Comparison of ENCODE assay signal across 16 cellular contexts in the genomic region with DNA sequence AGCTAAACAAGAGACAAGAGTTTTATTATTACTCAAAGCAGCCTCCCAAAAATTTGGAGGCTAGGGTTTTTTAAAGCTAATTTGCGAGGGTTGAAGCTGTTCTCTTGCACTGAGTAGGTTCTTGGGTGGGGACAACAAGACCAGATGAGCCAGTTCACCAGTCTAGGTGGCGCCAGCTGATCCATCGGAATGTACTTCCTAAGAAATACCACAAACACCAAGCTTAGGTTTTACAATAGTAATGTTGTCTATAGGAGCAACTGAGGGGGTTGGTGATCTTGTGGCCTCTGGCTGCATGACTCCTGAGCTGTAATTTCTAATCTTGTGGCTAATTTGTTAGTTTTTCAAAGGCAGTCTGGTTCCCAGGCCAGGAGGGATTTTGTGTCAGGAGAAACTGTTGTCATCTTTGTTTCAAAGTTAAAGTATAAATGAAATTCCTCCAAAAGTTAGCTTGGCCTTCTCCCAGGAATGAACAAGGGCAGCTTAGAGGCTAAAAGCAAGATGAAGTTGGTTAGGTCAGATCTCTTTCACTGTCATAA.
DNase-seq lines count a peak whose midpoint lies in the region; ATAC-seq, FAIRE-seq and TF ChIP-seq lines count a peak whose summit lies in the region.
"Had no signal": no experiment of that assay in that cellular context is flagged by ENCODE, and none has a peak within 500 bp of the region (broad histone marks: within the 10 kb centered on the region; RNA-seq: fewer than 3 reads in every experiment).

No MANE protein-coding gene starts in this region.

- BruUV-seq in mammary epithelial cell (replicated peaks; lab: Mats Ljungman, UMichigan) (no TSS peak), MCF 10A (replicated peaks; lab: Mats Ljungman, UMichigan) (no TSS peak)

- H3K9me2 ChIP-seq in hepatocyte (replicated peaks; ENCODE audit: insufficient read depth), result no peaks in the 10 kb centered on the region

- H3K36me3 Mint-ChIP-seq in MCF 10A (ENCODE audit: insufficient read depth, unreplicated experiment), result no peaks in the 10 kb centered on the region
- no peaks in the 10 kb centered on the region for H3K36me3 Mint-ChIP-seq in astrocyte (ENCODE audit: low read depth, unreplicated experiment)
- H3K36me3 Mint-ChIP-seq: activated naive CD8-positive, alpha-beta T cell had no signal

- H3K9me3 Mint-ChIP-seq in MCF 10A (ENCODE audit: unreplicated experiment) (no peaks in the 10 kb centered on the region), astrocyte (ENCODE audit: unreplicated experiment) (peaks cover 2% of the 10 kb centered on the region)

- H3K27ac ChIP-seq in mammary epithelial cell (ENCODE audit: insufficient read depth, low read depth, low read length) (peak overlapping the region; percentile 22), astrocyte (ENCODE audit: low read depth, low read length) (peak overlapping the region; percentile 34), hepatocyte (peak overlapping the region; percentile 76)
- H3K27ac ChIP-seq: dorsolateral prefrontal cortex, heart right ventricle, ovary had no signal

- H3K4me2 ChIP-seq in mammary epithelial cell (ENCODE audit: insufficient read depth, low read depth, low read length), result peak overlapping the region; percentile 48
- peak overlapping the region; percentile 44 for H3K4me2 ChIP-seq in astrocyte (ENCODE audit: low read length)
- no peak overlapping the region for H3K4me2 ChIP-seq in hepatocyte

- in situ Hi-C loops in mammary epithelial cell (cut with MboI; ENCODE audit: low sequenced_read_pairs in 2 of 2), result no loop called here

- H3K36me3 ChIP-seq in mammary epithelial cell (ENCODE audit: insufficient read depth, low read length), result no peaks in the 10 kb centered on the region
- no peaks in the 10 kb centered on the region for H3K36me3 ChIP-seq in astrocyte (ENCODE audit: insufficient read depth, low read length)
- H3K36me3 ChIP-seq in hepatocyte (replicated peaks; ENCODE audit: insufficient read depth, low read depth), result no peaks in the 10 kb centered on the region
- H3K36me3 ChIP-seq: heart right ventricle, ovary had no signal

- H2AFZ ChIP-seq in mammary epithelial cell (ENCODE audit: low read depth, low read length), result peak overlapping the region; percentile 63
- peak overlapping the region; percentile 40 for H2AFZ ChIP-seq in astrocyte (ENCODE audit: low read depth, low read length)
- no peak overlapping the region for H2AFZ ChIP-seq in hepatocyte

- no peaks in the 10 kb centered on the region for H3K4me1 Mint-ChIP-seq in MCF 10A (ENCODE audit: insufficient read depth, unreplicated experiment)
- H3K4me1 Mint-ChIP-seq in astrocyte (ENCODE audit: low read depth, unreplicated experiment), result peaks cover 9% of the 10 kb centered on the region

- CTCF ChIA-PET in mammary epithelial cell (lab: Charles Lee; ENCODE audit: low non-redundant PET) (interaction anchor here (0.6 to 0.7 kb wide), 3 partner anchors 8 to 52 kb away, joined by 3 to 5 read pairs (median 5); no protein-coding TSS in a partner anchor), MCF 10A (lab: Yijun Ruan, JAX) (interaction anchor here (0.5 to 1.8 kb wide), 7 partner anchors 21 to 569 kb away, joined by 3 to 10 read pairs (median 4); no protein-coding TSS in a partner anchor)

- H3K9me3 ChIP-seq in mammary epithelial cell (replicated peaks; ENCODE audit: insufficient read depth, low read length), result peaks cover 6% of the 10 kb centered on the region
- H3K9me3 ChIP-seq in astrocyte (ENCODE audit: insufficient read depth, low read depth, low read length), result peaks cover 3% of the 10 kb centered on the region
- H3K9me3 ChIP-seq in hepatocyte (ENCODE audit: low read depth), result no peaks in the 10 kb centered on the region
- H3K9me3 ChIP-seq: ovary had no signal

- H3K27ac Mint-ChIP-seq in MCF 10A (ENCODE audit: low read depth, unreplicated experiment), result no peak overlapping the region
- peak overlapping the region; percentile 56 for H3K27ac Mint-ChIP-seq in astrocyte (ENCODE audit: unreplicated experiment)
- H3K27ac Mint-ChIP-seq: activated naive CD8-positive, alpha-beta T cell had no signal

- TF ChIP-seq CTCF in mammary epithelial cell (conservative IDR thresholded peaks at IDR 0.05 in 1 of 2, IDR thresholded peaks at IDR 0.05 in 1 of 2; ENCODE audit: extremely low read depth in 1 of 2, insufficient read depth in 1 of 2, low read depth in 1 of 2, low read length in 2 of 2) (no peak), MCF 10A (IDR thresholded peaks at IDR 0.05; ENCODE audit: unreplicated experiment) (no peak), astrocyte (IDR thresholded peaks at IDR 0.05; ENCODE audit: insufficient read depth, low read depth, low read length) (no peak), hepatocyte (IDR thresholded peaks at IDR 0.05; ENCODE audit: poor library complexity) (no peak)

- FAIRE-seq in astrocyte (lab: Jason Lieb, UNC), result peak; percentile 66
- FAIRE-seq: A204.1 had no signal

- H3K4me1 ChIP-seq in mammary epithelial cell (ENCODE audit: insufficient read depth, low read length) (peaks cover 37% of the 10 kb centered on the region), astrocyte (ENCODE audit: insufficient read depth, low read length) (peaks cover 13% of the 10 kb centered on the region), hepatocyte (ENCODE audit: insufficient read depth) (peaks cover 18% of the 10 kb centered on the region)
- H3K4me1 ChIP-seq: heart right ventricle had no signal

- POLR2A ChIA-PET in MCF 10A (lab: Yijun Ruan, JAX), result interaction anchor here (0.6 to 0.7 kb wide), 2 partner anchors 14 to 15 kb away, joined by 3 read pairs; no protein-coding TSS in a partner anchor

- no peak for ATAC-seq in HG03135 (IDR thresholded peaks at IDR 0.05; ENCODE audit: unreplicated experiment)
- ATAC-seq in GM21423 (IDR thresholded peaks at IDR 0.05; ENCODE audit: unreplicated experiment), result no peak
- ATAC-seq: heart right ventricle had no signal

- DNase-seq in mammary epithelial cell, result peak; percentile 71
- DNase-seq in MCF 10A (ENCODE audit: unreplicated experiment), result no peak
- DNase-seq in astrocyte (ENCODE audit: low read depth), result peak; percentile 63
- DNase-seq in hepatocyte (ENCODE audit: low spot score), result no peak
- no peak for DNase-seq in activated naive CD4-positive, alpha-beta T cell (lab: John Stamatoyannopoulos, UW)
- DNase-seq in NCI-H774 (lab: John Stamatoyannopoulos, UW), result no peak
- DNase-seq: dorsolateral prefrontal cortex, heart right ventricle, NCI-H1417, NCI-H510A treated with DMSO at 0.1 percent for 48 hours, ovary, Right ventricle myocardium superior had no signal

- dilution Hi-C loops in mammary epithelial cell (cut with HindIII; ENCODE audit: low sequenced_read_pairs), result no loop called here

- no peak overlapping the region for H3K4me3 Mint-ChIP-seq in MCF 10A (ENCODE audit: unreplicated experiment)
- no peak overlapping the region for H3K4me3 Mint-ChIP-seq in astrocyte (ENCODE audit: unreplicated experiment)
- H3K4me3 Mint-ChIP-seq: activated naive CD8-positive, alpha-beta T cell had no signal

- intact Hi-C loops in mammary epithelial cell (cut with micrococcal nuclease), result no loop called here
- intact Hi-C loops in MCF 10A (cut with micrococcal nuclease), result no loop called here

- no peak overlapping the region for H3K9ac ChIP-seq in mammary epithelial cell (ENCODE audit: insufficient read depth, low read length)
- H3K9ac ChIP-seq in astrocyte (ENCODE audit: low read length), result peak overlapping the region; percentile 16

- H3K27me3 ChIP-seq in mammary epithelial cell (ENCODE audit: insufficient read depth, low read length) (no peaks in the 10 kb centered on the region), astrocyte (ENCODE audit: insufficient read depth, low read length) (no peaks in the 10 kb centered on the region), hepatocyte (no peaks in the 10 kb centered on the region)
- H3K27me3 ChIP-seq: dorsolateral prefrontal cortex, heart right ventricle, ovary had no signal

- H4K20me1 ChIP-seq in mammary epithelial cell (ENCODE audit: insufficient read depth, low read length) (no peaks in the 10 kb centered on the region), astrocyte (ENCODE audit: insufficient read depth, low read length) (no peaks in the 10 kb centered on the region), hepatocyte (ENCODE audit: insufficient read depth, poor library complexity, severe bottlenecking) (no peaks in the 10 kb centered on the region)

- H3K27me3 Mint-ChIP-seq in MCF 10A (ENCODE audit: insufficient read depth, unreplicated experiment), result no peaks in the 10 kb centered on the region
- no peaks in the 10 kb centered on the region for H3K27me3 Mint-ChIP-seq in astrocyte (ENCODE audit: low read depth, unreplicated experiment)
- H3K27me3 Mint-ChIP-seq: activated naive CD8-positive, alpha-beta T cell had no signal

- H3K79me2 ChIP-seq in mammary epithelial cell (ENCODE audit: insufficient read depth, low read length), result no peaks in the 10 kb centered on the region
- H3K79me2 ChIP-seq in astrocyte (ENCODE audit: insufficient read depth, low read length), result no peaks in the 10 kb centered on the region
- H3K79me2 ChIP-seq in hepatocyte, result no peaks in the 10 kb centered on the region

- H3K4me3 ChIP-seq in mammary epithelial cell (replicated peaks in 1 of 3; ENCODE audit: insufficient read depth in 1 of 3, low read depth in 2 of 3, low read length in 3 of 3), result no peak overlapping the region
- no peak overlapping the region for H3K4me3 ChIP-seq in astrocyte (ENCODE audit: insufficient read depth, low read depth, low read length)
- H3K4me3 ChIP-seq in hepatocyte, result no peak overlapping the region
- H3K4me3 ChIP-seq: dorsolateral prefrontal cortex, heart right ventricle, ovary had no signal

- WGBS in mammary epithelial cell (ENCODE audit: low coverage, missing lambda C conversion rate), result 16% methylated on average over 3 of the region's 3 CpGs
- 79% methylated on average over 3 of the region's 3 CpGs for WGBS in hepatocyte (ENCODE audit: low lambda C conversion rate, missing lambda C conversion rate)

Comparison
In these comparisons a context has a peak if more than half of its experiments do, and no peak if none do; other contexts are left out.
1. DNase-seq: peak in mammary epithelial cell (single experiment) and astrocyte (single experiment); none in MCF 10A (single experiment), hepatocyte (single experiment), activated naive CD4-positive, alpha-beta T cell (0 of 4) and NCI-H774 (single experiment).
2. H3K27ac ChIP-seq: peak in every context shown above with its lines; median percentile 76 in hepatocyte; 34 in astrocyte; 22 in mammary epithelial cell.